In the genomic region with DNA sequence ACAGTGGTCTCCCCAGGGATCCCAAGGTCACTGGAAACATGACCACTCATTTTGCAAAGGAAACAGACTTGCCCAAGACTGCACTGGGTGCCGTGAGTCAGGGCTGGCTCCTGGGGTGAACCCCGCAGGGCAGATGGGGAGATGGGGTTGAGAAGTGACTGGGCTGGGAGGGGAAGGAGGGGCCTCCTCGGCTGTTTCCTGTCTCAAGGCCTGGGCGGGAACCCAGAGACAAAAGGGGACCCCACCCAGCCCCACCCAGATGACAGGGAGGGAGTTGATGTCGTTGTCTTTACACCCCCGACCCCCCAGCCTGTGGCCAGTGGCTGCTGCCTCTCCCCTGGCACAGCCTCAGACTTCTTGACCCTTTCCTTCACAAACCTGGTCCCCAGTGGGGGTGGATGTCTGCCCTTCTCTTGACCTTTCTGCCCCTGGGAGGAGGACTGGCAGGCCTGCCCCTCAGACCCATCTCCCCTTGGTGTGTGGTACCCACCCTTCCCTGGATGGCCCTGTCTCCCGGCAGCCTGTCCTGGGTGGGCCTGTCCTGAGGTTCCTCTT, we compare ENCODE assay signal across 1 cellular context.
TF ChIP-seq lines count a peak whose summit lies in the region.

No MANE protein-coding gene starts in this region.

TF ChIP-seq in SK-N-SH, 30 proteins besides CTCF, POLR2A, EP300 and RAD21 (continued from another document):
- TF ChIP-seq, protein P1, sequence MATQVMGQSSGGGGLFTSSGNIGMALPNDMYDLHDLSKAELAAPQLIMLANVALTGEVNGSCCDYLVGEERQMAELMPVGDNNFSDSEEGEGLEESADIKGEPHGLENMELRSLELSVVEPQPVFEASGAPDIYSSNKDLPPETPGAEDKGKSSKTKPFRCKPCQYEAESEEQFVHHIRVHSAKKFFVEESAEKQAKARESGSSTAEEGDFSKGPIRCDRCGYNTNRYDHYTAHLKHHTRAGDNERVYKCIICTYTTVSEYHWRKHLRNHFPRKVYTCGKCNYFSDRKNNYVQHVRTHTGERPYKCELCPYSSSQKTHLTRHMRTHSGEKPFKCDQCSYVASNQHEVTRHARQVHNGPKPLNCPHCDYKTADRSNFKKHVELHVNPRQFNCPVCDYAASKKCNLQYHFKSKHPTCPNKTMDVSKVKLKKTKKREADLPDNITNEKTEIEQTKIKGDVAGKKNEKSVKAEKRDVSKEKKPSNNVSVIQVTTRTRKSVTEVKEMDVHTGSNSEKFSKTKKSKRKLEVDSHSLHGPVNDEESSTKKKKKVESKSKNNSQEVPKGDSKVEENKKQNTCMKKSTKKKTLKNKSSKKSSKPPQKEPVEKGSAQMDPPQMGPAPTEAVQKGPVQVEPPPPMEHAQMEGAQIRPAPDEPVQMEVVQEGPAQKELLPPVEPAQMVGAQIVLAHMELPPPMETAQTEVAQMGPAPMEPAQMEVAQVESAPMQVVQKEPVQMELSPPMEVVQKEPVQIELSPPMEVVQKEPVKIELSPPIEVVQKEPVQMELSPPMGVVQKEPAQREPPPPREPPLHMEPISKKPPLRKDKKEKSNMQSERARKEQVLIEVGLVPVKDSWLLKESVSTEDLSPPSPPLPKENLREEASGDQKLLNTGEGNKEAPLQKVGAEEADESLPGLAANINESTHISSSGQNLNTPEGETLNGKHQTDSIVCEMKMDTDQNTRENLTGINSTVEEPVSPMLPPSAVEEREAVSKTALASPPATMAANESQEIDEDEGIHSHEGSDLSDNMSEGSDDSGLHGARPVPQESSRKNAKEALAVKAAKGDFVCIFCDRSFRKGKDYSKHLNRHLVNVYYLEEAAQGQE (IDR thresholded peaks at IDR 0.05; ENCODE audit: low read depth, low read length): no peak
- TF ChIP-seq RCOR1 (IDR thresholded peaks at IDR 0.05; ENCODE audit: low read length): no peak
- no peak for TF ChIP-seq GATA2 (CRISPR knock-in tag; IDR thresholded peaks at IDR 0.05)
